32 cellular contexts compared by ENCODE assay signal in the genomic region with DNA sequence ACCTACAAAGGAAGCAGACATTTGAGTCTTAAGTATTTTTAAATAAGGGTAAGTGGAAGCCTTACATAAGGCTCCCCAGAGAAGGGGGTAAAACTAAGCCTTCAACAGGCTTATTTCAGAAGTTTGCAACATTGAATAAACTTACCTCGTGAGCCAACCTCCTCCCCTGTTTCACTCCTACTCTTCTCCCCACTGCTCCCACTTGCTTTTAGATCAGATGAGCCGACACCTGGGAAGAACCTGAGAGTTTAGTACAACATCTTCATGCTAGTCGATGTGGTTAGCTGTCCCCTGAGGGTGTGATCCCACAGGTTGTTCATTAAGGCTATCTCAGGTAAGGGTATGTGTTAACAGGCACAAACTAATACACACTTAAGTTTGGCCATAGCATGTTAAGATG.
"Had no signal": no experiment of that assay in that cellular context is flagged by ENCODE, and none has a peak within 500 bp of the region (broad histone marks: within the 10 kb centered on the region; RNA-seq: fewer than 3 reads in every experiment).

No MANE protein-coding gene starts in this region.

- H3K36me3 ChIP-seq: MG63 had no signal

- H3K4me3 ChIP-seq: MG63 had no signal

- H3K9me3 ChIP-seq: MG63 had no signal

- DNase-seq: Karpas-422, MG63, MM.1S, NCI-H1048, NCI-H1092, NCI-H1092 treated with DMSO at 0.1 percent for 48 hours, NCI-H1105, NCI-H1105 treated with DMSO at 0.1 percent for 48 hours, NCI-H1417, NCI-H1417 treated with DMSO at 0.1 percent for 48 hours, NCI-H1436, NCI-H1436 treated with DMSO at 0.1 percent for 48 hours, NCI-H146, NCI-H1694, NCI-H1694 treated with DMSO at 0.1 percent for 48 hours, NCI-H187, NCI-H187 treated with DMSO at 0.1 percent for 48 hours, NCI-H1930, NCI-H2029, NCI-H2029 treated with DMSO at 0.1 percent for 48 hours, NCI-H2081, NCI-H2081 treated with DMSO at 0.1 percent for 48 hours, NCI-H2107, NCI-H2171, NCI-H2171 treated with DMSO at 0.1 percent for 48 hours, NCI-H2227 treated with DMSO at 0.1 percent for 48 hours, NCI-H226, NCI-H345, NCI-H446, NCI-H446 treated with DMSO at 0.1 percent for 48 hours, NCI-H510A, NCI-H510A treated with DMSO at 0.1 percent for 48 hours had no signal
